8 cellular contexts compared by ENCODE assay signal in the genomic region with DNA sequence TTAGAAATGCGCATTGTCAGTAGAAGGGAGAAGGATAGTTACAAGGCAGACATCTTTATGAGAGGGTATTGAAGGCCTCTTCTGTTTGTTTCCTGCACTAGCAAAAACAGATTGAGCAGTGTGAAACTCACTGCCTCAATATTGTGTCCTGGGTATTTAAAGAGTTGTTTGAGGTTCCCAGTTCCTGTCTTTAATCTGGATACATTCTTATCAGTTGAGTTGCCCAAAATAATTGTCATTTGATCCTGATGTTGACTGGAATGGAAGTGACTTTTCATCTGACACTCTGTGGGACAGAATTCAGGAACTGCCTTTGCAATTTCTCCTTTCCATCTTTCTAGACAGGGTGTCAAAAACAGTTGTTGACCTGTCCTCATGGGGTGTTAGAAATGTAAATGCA. TPM values are rescaled to one million over a fixed set of nuclear protein-coding genes. Genes with fewer than 3 reads are reported as not detected.
DNase-seq lines count a peak whose midpoint lies in the region; ATAC-seq and TF ChIP-seq lines count a peak whose summit lies in the region.

No MANE protein-coding gene starts in this region.

- intact Hi-C loops in heart left ventricle (cut with DNase I) (loop anchor here in 2 of 10 donors (5.0 to 10.0 kb wide), 2 partner anchors 33 to 54 kb away; no protein-coding TSS in a partner anchor), Right ventricle myocardium superior (cut with DNase I) (loop anchor here (5.0 kb wide), 1 partner anchor 57 kb away; no protein-coding TSS in a partner anchor), transverse colon (cut with DNase I; ENCODE audit: low total_unique reads) (no loop called here)

- 84 to 91% (median 88%) methylated on average over 1 of the region's 1 CpG for WGBS in heart left ventricle, 4 donors
- 63 to 93% methylated on average over 1 of the region's 1 CpG for WGBS in transverse colon (ENCODE audit: low coverage in 1 of 2), 2 donors

- H3K36me3 ChIP-seq in heart left ventricle (peaks cover 0 to 49% (median 43%) of the 10 kb centered on the region in 9 donors), transverse colon (peaks cover 0 to 3% (median 0%) of the 10 kb centered on the region in 4 donors)

- no peak for TF ChIP-seq EP300 in transverse colon (IDR thresholded peaks at IDR 0.05; ENCODE audit: low read depth)

- TF ChIP-seq POLR2A in heart left ventricle (IDR thresholded peaks at IDR 0.05), result no peak
- no peak for TF ChIP-seq POLR2A in transverse colon (IDR thresholded peaks at IDR 0.05)

- in situ Hi-C loops in astrocyte of the cerebellum (cut with HindIII; ENCODE audit: low sequenced_read_pairs) (no loop called here), transverse colon (cut with MboI; ENCODE audit: low pct_ligation_motif_present in 1 of 4, low pct_unique_long_range_greater_than_20kb in 1 of 4, low sequenced_read_pairs in 3 of 4) (no loop called here)

- H3K9me3 ChIP-seq in heart left ventricle, result no peaks in the 10 kb centered on the region
- H3K9me3 ChIP-seq in transverse colon, result no peaks in the 10 kb centered on the region

- H3K27ac ChIP-seq in heart left ventricle (peak overlapping the region in 8 of 12 donors; percentile 4 to 98 (median 92)), transverse colon (peak overlapping the region; percentile 94 to 99 (median 97))

- H3K4me1 ChIP-seq in heart left ventricle, result peaks cover 0 to 63% (median 25%) of the 10 kb centered on the region in 12 donors
- peaks cover 17 to 57% (median 25%) of the 10 kb centered on the region in 4 donors for H3K4me1 ChIP-seq in transverse colon

- no peaks in the 10 kb centered on the region for H3K27me3 ChIP-seq in heart left ventricle
- H3K27me3 ChIP-seq in transverse colon, result no peaks in the 10 kb centered on the region

- ATAC-seq in heart left ventricle (no peak), Right ventricle myocardium superior (ENCODE audit: poor library complexity) (no peak), HG02884 (IDR thresholded peaks at IDR 0.05; ENCODE audit: unreplicated experiment) (no peak)

- H3K4me3 ChIP-seq in heart left ventricle (peak overlapping the region in 11 of 12 donors; percentile 11 to 93 (median 78)), astrocyte of the cerebellum (ENCODE audit: low read depth, low read length) (peak overlapping the region; percentile 57), transverse colon (peak overlapping the region in 2 of 4 donors; percentile 58 to 85)

- no peak for TF ChIP-seq CTCF in heart left ventricle (IDR thresholded peaks at IDR 0.05)
- no peak for TF ChIP-seq CTCF in astrocyte of the cerebellum (IDR thresholded peaks at IDR 0.05; ENCODE audit: low read depth, low read length, missing control alignments)
- TF ChIP-seq CTCF in transverse colon (IDR thresholded peaks at IDR 0.05), result no peak

- DNase-seq in heart left ventricle (no peak), Right ventricle myocardium superior (no peak), astrocyte of the cerebellum (ENCODE audit: low read depth) (no peak), midbrain (lab: John Stamatoyannopoulos, UW) (peak; percentile 36), transverse colon (no peak), OCI-M2 (lab: John Stamatoyannopoulos, UW; ENCODE audit: unreplicated experiment) (no peak)
- DNase-seq in stimulated activated naive CD4-positive, alpha-beta T cell (lab: John Stamatoyannopoulos, UW), result no peak

RNA-seq across cellular contexts. Expression of gene ATP6V0A1, which starts 1.7 kb away (rescaled TPM):
- total RNA-seq in heart left ventricle (10 to 100 TPM; 30.3 to 65.9 (median 35.9) TPM), Right ventricle myocardium superior (29.9 TPM), transverse colon (100 to 1,000 TPM in 2 of 4 donors, 10 to 100 TPM in 2; 91.8 to 313 (median 115) TPM)
- polyA plus RNA-seq in heart left ventricle, result 10 to 100 TPM; 24.3 to 40.6 TPM

RNA-seq across cellular contexts. Expression of gene CAVIN1, which starts 37.3 kb away (rescaled TPM):
- 100 to 1,000 TPM; 195 to 318 (median 253) TPM for total RNA-seq in heart left ventricle
- 100 to 1,000 TPM; 140 to 281 TPM for polyA plus RNA-seq in heart left ventricle
- 200 TPM for total RNA-seq in Right ventricle myocardium superior
- 100 to 1,000 TPM in 1 of 4 donors, 10 to 100 TPM in 3; 53.7 to 135 (median 69.2) TPM for total RNA-seq in transverse colon
